Comparison of ENCODE assay signal across 14 cellular contexts in genomic region chr7:24824896-24825295, GRCh38.
DNase-seq lines count a peak whose midpoint lies in the region; ATAC-seq and TF ChIP-seq lines count a peak whose summit lies in the region.
"Had no signal": no experiment of that assay in that cellular context is flagged by ENCODE, and none has a peak within 500 bp of the region (broad histone marks: within the 10 kb centered on the region; RNA-seq: fewer than 3 reads in every experiment).

No MANE protein-coding gene starts in this region.

- no peak for TF ChIP-seq POLR2A in IMR-90 (IDR thresholded peaks at IDR 0.05; ENCODE audit: low read depth, low read length)

- no peak overlapping the region for H2BK15ac ChIP-seq in IMR-90 (ENCODE audit: low read depth, low read length)

- H3K36me3 ChIP-seq in CD8-positive, alpha-beta T cell (ENCODE audit: insufficient read depth, low read length) = no peaks in the 10 kb centered on the region
- H3K36me3 ChIP-seq in IMR-90 (ENCODE audit: control insufficient read depth, insufficient read depth, low read length) = peaks cover 3% of the 10 kb centered on the region; the same call in 1 of the 2 replicates
- H3K36me3 ChIP-seq in MG63 = peaks cover 35% of the 10 kb centered on the region

- TF ChIP-seq CTCF in CD8-positive, alpha-beta T cell (IDR thresholded peaks at IDR 0.05) = no peak
- no peak for TF ChIP-seq CTCF in IMR-90 (conservative IDR thresholded peaks at IDR 0.05; ENCODE audit: low read depth, low read length)
- TF ChIP-seq CTCF in neural crest cell (conservative IDR thresholded peaks at IDR 0.05) = no peak

- peak overlapping the region; percentile 1 for H3K27ac Mint-ChIP-seq in CD8-positive, alpha-beta T cell
- peak overlapping the region; percentile 6 for H3K27ac Mint-ChIP-seq in dendritic cell treated with granulocyte-macrophage colony-stimulating factor and Interleukin-4, amounts not matched to agents 40 ng/mL and 50 ng/mL, for 4 days
- peak overlapping the region; percentile 45 for H3K27ac Mint-ChIP-seq in neural crest cell (ENCODE audit: unreplicated experiment)

- no peak overlapping the region for H3K23ac ChIP-seq in IMR-90 (ENCODE audit: low read depth, low read length)

- no peak overlapping the region for H4K5ac ChIP-seq in IMR-90 (ENCODE audit: low read depth, low read length)

- H3K4ac ChIP-seq in IMR-90 (ENCODE audit: low read depth, low read length) = peak overlapping the region; percentile 64

- no peaks in the 10 kb centered on the region for H3K27me3 ChIP-seq in CD8-positive, alpha-beta T cell (ENCODE audit: insufficient read depth, low read length)
- no peaks in the 10 kb centered on the region for H3K27me3 ChIP-seq in IMR-90 (ENCODE audit: control insufficient read depth, insufficient read depth, low read length)
- no peaks in the 10 kb centered on the region for H3K27me3 ChIP-seq in MG63

- in situ Hi-C loops in IMR-90 (cut with MboI; ENCODE audit: low sequenced_read_pairs) = no loop called here

- H3K79me1 ChIP-seq in IMR-90 (ENCODE audit: low read depth in 1 of 2, low read length in 2 of 2) = peaks cover 0 to 36% of the 10 kb centered on the region in 2 experiments; a peak in 2 of 4 replicates

- dilution Hi-C loops in IMR-90 (cut with HindIII; ENCODE audit: low sequenced_read_pairs, unreplicated experiment) = loop anchor here (25.0 kb wide), 1 partner anchor 262 kb away; no protein-coding TSS in a partner anchor

- H3K9me3 Mint-ChIP-seq in CD8-positive, alpha-beta T cell = no peaks in the 10 kb centered on the region
- H3K9me3 Mint-ChIP-seq in dendritic cell treated with granulocyte-macrophage colony-stimulating factor and Interleukin-4, amounts not matched to agents 40 ng/mL and 50 ng/mL, for 4 days = no peaks in the 10 kb centered on the region
- H3K9me3 Mint-ChIP-seq in neural crest cell = peaks cover 2% of the 10 kb centered on the region
- H3K9me3 Mint-ChIP-seq: IgD-negative memory B cell had no signal

- no peak for TF ChIP-seq RAD21 in IMR-90 (IDR thresholded peaks at IDR 0.05; ENCODE audit: low read length)

- H3K36me3 Mint-ChIP-seq in CD8-positive, alpha-beta T cell = peaks cover 8% of the 10 kb centered on the region
- peaks cover 72% of the 10 kb centered on the region for H3K36me3 Mint-ChIP-seq in dendritic cell treated with granulocyte-macrophage colony-stimulating factor and Interleukin-4, amounts not matched to agents 40 ng/mL and 50 ng/mL, for 4 days (ENCODE audit: low read depth)
- H3K36me3 Mint-ChIP-seq in neural crest cell (ENCODE audit: low read depth) = no peaks in the 10 kb centered on the region

- no peak overlapping the region for H2BK20ac ChIP-seq in IMR-90 (ENCODE audit: low read depth, low read length)

- no peak overlapping the region for H2AFZ ChIP-seq in IMR-90 (replicated peaks; ENCODE audit: low read length, poor library complexity)

- no peaks in the 10 kb centered on the region for H3K9me3 ChIP-seq in CD8-positive, alpha-beta T cell (ENCODE audit: low read length)
- H3K9me3 ChIP-seq in IMR-90 (ENCODE audit: control insufficient read depth, insufficient read depth, low read length) = no peaks in the 10 kb centered on the region
- H3K9me3 ChIP-seq in MG63 = no peaks in the 10 kb centered on the region
- H3K9me3 ChIP-seq: psoas muscle had no signal

- peak overlapping the region in 1 of 2 experiments; percentile 37; a peak in 1 of 4 replicates for H4K8ac ChIP-seq in IMR-90 (ENCODE audit: low read depth in 2 of 2, low read length in 2 of 2)

- no peak for ATAC-seq in CD8-positive, alpha-beta T cell
- no peak for ATAC-seq in IMR-90 (ENCODE audit: low read depth)
- ATAC-seq: Panc1, psoas muscle had no signal

- H2AK9ac ChIP-seq in IMR-90 (replicated peaks; ENCODE audit: low read depth, low read length, poor library complexity) = no peak overlapping the region

- 0 out of 2 replicates have a peak overlapping the region, but pooled peaks have one; percentile 24 for H3K14ac ChIP-seq in IMR-90 (replicated peaks; ENCODE audit: low read depth, low read length)

- H4K20me1 ChIP-seq in IMR-90 (ENCODE audit: insufficient read depth, low read length) = no peaks in the 10 kb centered on the region

- H3K4me2 ChIP-seq in IMR-90 (ENCODE audit: low read depth, low read length) = no peak overlapping the region; the same call in 1 of the 2 replicates

- no peaks in the 10 kb centered on the region for H3K27me3 Mint-ChIP-seq in CD8-positive, alpha-beta T cell (ENCODE audit: low read depth)
- H3K27me3 Mint-ChIP-seq in dendritic cell treated with granulocyte-macrophage colony-stimulating factor and Interleukin-4, amounts not matched to agents 40 ng/mL and 50 ng/mL, for 4 days = no peaks in the 10 kb centered on the region
- no peaks in the 10 kb centered on the region for H3K27me3 Mint-ChIP-seq in neural crest cell (ENCODE audit: low read depth)
- H3K27me3 Mint-ChIP-seq: IgD-negative memory B cell had no signal

- POLR2A ChIA-PET in CD8-positive, alpha-beta T cell (lab: Charles Lee) = no interaction called here
- POLR2A ChIA-PET in IMR-90 (lab: Charles Lee; ENCODE audit: unreplicated experiment) = interaction anchor here (0.6 kb wide), 1 partner anchor 154 kb away, joined by 3 read pairs; no protein-coding TSS in a partner anchor

- H2AK5ac ChIP-seq in IMR-90 (ENCODE audit: low read depth, low read length) = no peak overlapping the region; the same call in 1 of the 2 replicates

- peak overlapping the region; percentile 26 for H2BK5ac ChIP-seq in IMR-90 (ENCODE audit: low read depth, low read length, poor library complexity, severe bottlenecking)

- H3K4me1 ChIP-seq in CD8-positive, alpha-beta T cell (ENCODE audit: insufficient read depth, low read length) = peaks cover 51% of the 10 kb centered on the region
- H3K4me1 ChIP-seq in IMR-90 (ENCODE audit: control insufficient read depth, insufficient read depth, low read length) = peaks cover 29% of the 10 kb centered on the region

- H2BK120ac ChIP-seq in IMR-90 (ENCODE audit: low read depth, low read length) = 0 out of 2 replicates have a peak overlapping the region, but pooled peaks have one; percentile 18

- H3K9ac ChIP-seq in IMR-90 (ENCODE audit: low read depth, low read length) = no peak overlapping the region

- H3K18ac ChIP-seq in IMR-90 (ENCODE audit: low read depth, low read length) = 0 out of 2 replicates have a peak overlapping the region, but pooled peaks have one; percentile 14

- no peak overlapping the region for H3K56ac ChIP-seq in IMR-90 (ENCODE audit: extremely low read depth, insufficient read depth, low read length)

- no peak overlapping the region for H4K91ac ChIP-seq in IMR-90 (ENCODE audit: insufficient read depth, low read depth, low read length)

- H3K9me1 ChIP-seq in IMR-90 (ENCODE audit: insufficient read depth, low read length) = peaks cover 25% of the 10 kb centered on the region

- H3K27ac ChIP-seq in CD8-positive, alpha-beta T cell (ENCODE audit: low read depth, low read length) = no peak overlapping the region
- H3K27ac ChIP-seq in IMR-90 (ENCODE audit: insufficient read depth, low read length) = peak overlapping the region; percentile 17; the same call in 1 of the 2 replicates
- H3K27ac ChIP-seq: psoas muscle had no signal

- peaks cover 57% of the 10 kb centered on the region for H3K4me1 Mint-ChIP-seq in CD8-positive, alpha-beta T cell (ENCODE audit: low read depth)
- H3K4me1 Mint-ChIP-seq in dendritic cell treated with granulocyte-macrophage colony-stimulating factor and Interleukin-4, amounts not matched to agents 40 ng/mL and 50 ng/mL, for 4 days (ENCODE audit: low read depth) = peaks cover 65% of the 10 kb centered on the region
- H3K4me1 Mint-ChIP-seq in neural crest cell = peaks cover 29% of the 10 kb centered on the region

- CTCF ChIA-PET in CD8-positive, alpha-beta T cell (lab: Charles Lee) = interaction anchor here (1.1 to 3.0 kb wide), 6 partner anchors 10 to 269 kb away, joined by 3 to 17 read pairs (median 4); no protein-coding TSS in a partner anchor
- CTCF ChIA-PET in IMR-90 (lab: Yijun Ruan, JAX) = no interaction called here

- 14% methylated on average over 2 of the region's 3 CpGs; no CpG with 5 or more reads in 1 of the 2 experiments for whole genome bisulfite sequencing in IMR-90 (ENCODE audit: extremely low coverage in 2 of 2, insufficient read length in 1 of 2), 2 experiments

- intact Hi-C loops in CD8-positive, alpha-beta T cell (cut with DNase I, micrococcal nuclease) = loop anchor here (5.0 kb wide), 5 partner anchors 72 to 1293 kb away; partner anchors contain the start of gene TRA2A (in 1 of the 2)
- intact Hi-C loops in IMR-90 (cut with micrococcal nuclease) = no loop called here
- intact Hi-C loops in dendritic cell treated with granulocyte-macrophage colony-stimulating factor and Interleukin-4, amounts not matched to agents 40 ng/mL and 50 ng/mL, for 4 days (cut with micrococcal nuclease) = loop anchor here (5.0 kb wide), 1 partner anchor 42 kb away; no protein-coding TSS in a partner anchor

- H3K4me3 ChIP-seq in CD8-positive, alpha-beta T cell (ENCODE audit: low read depth, low read length) = no peak overlapping the region
- H3K4me3 ChIP-seq in IMR-90 (ENCODE audit: insufficient read depth, low read depth, low read length) (no peak overlapping the region), MG63 (no peak overlapping the region)
- H3K4me3 ChIP-seq: psoas muscle had no signal

- no TSS peak for BruUV-seq in IMR-90 (replicated peaks; lab: Mats Ljungman, UMichigan)

- H3K4me3 Mint-ChIP-seq in CD8-positive, alpha-beta T cell = no peak overlapping the region
- no peak overlapping the region for H3K4me3 Mint-ChIP-seq in dendritic cell treated with granulocyte-macrophage colony-stimulating factor and Interleukin-4, amounts not matched to agents 40 ng/mL and 50 ng/mL, for 4 days
- H3K4me3 Mint-ChIP-seq in neural crest cell = no peak overlapping the region

- no peak for DNase-seq in CD8-positive, alpha-beta T cell
- DNase-seq in IMR-90 (no peak), neural crest cell (ENCODE audit: low read depth, low spot score) (no peak), MG63 (no peak), CD1c-positive myeloid dendritic cell (ENCODE audit: extremely low spot score) (no peak), 8988T (no peak)
- DNase-seq: C1 segment of cervical spinal cord; mesendoderm; NCI-H1417; psoas muscle; stimulated activated CD4-positive, alpha-beta T cell treated with anti-CD3 and anti-CD28 coated beads, Interleukin-1b, Interleukin-23, amount 100 ng/mL, for 48 hours had no signal

TF ChIP-seq in IMR-90, 13 proteins besides CTCF, POLR2A, EP300 and RAD21:
- TF ChIP-seq MXI1 (IDR thresholded peaks at IDR 0.05; ENCODE audit: borderline replicate concordance, low read depth, low read length) (no peak), NFE2L2 (IDR thresholded peaks at IDR 0.05; ENCODE audit: low read depth, low read length) (no peak)
TF ChIP-seq in IMR-90: peak in this region for 0.
